12 cellular contexts compared by ENCODE assay signal in genomic region chr1:226778657-226779058, GRCh38. TPM values are rescaled to one million over a fixed set of nuclear protein-coding genes. Genes with fewer than 3 reads are reported as not detected.
A peak's percentile ranks its signal among the peaks of the same experiment; 100 is the strongest.
DNase-seq lines count a peak whose midpoint lies in the region; FAIRE-seq and TF ChIP-seq lines count a peak whose summit lies in the region.
"Had no signal": no experiment of that assay in that cellular context is flagged by ENCODE, and none has a peak within 500 bp of the region (broad histone marks: within the 10 kb centered on the region; RNA-seq: fewer than 3 reads in every experiment).

No MANE protein-coding gene starts in this region.

- dilution Hi-C loops in endothelial cell of umbilical vein (cut with MboI; ENCODE audit: extremely low pct_ligation_motif_present, low sequenced_read_pairs): no loop called here

- DNase-seq in MG63 (peak; percentile 96), endothelial cell of umbilical vein (ENCODE audit: low read depth, low spot score) (peak; percentile 96), nephron progenitor cell (no peak), NCI-H2081 treated with DMSO at 0.1 percent for 48 hours (lab: John Stamatoyannopoulos, UW) (no peak), NCI-H345 treated with DMSO at 0.1 percent for 48 hours (lab: John Stamatoyannopoulos, UW; ENCODE audit: unreplicated experiment) (no peak)
- no peak for DNase-seq in activated CD8-positive, alpha-beta memory T cell treated with anti-CD3 and anti-CD28 coated beads, Interleukin-2, amount 50 U/mL, for 4 hours
- DNase-seq: naive thymus-derived CD8-positive, alpha-beta T cell; OCI-M1 had no signal

- POLR2A ChIA-PET in endothelial cell of umbilical vein (lab: Charles Lee): interaction anchor here (0.6 kb wide), 1 partner anchor 39 kb away, joined by 4 read pairs; no protein-coding TSS in a partner anchor

- H3K79me2 ChIP-seq in ACC112 (ENCODE audit: control insufficient read depth, insufficient read depth, low read length, unreplicated experiment) (no peaks in the 10 kb centered on the region), endothelial cell of umbilical vein (ENCODE audit: control insufficient read depth, insufficient read depth, low read length) (no peaks in the 10 kb centered on the region)

- peaks cover 4% of the 10 kb centered on the region for H3K36me3 Mint-ChIP-seq in nephron progenitor cell (ENCODE audit: low read depth)
- H3K36me3 Mint-ChIP-seq: naive thymus-derived CD8-positive, alpha-beta T cell had no signal

- H3K9me3 Mint-ChIP-seq in nephron progenitor cell: peaks cover 12% of the 10 kb centered on the region

- TF ChIP-seq CTCF in endothelial cell of umbilical vein (IDR thresholded peaks at IDR 0.05; ENCODE audit: extremely low read depth in 1 of 2, insufficient read depth in 1 of 2, low read depth in 1 of 2, low read length in 2 of 2) (no peak), nephron progenitor cell (IDR thresholded peaks at IDR 0.05) (no peak)

- intact Hi-C loops in endothelial cell of umbilical vein (cut with micrococcal nuclease): loop anchor here (1.0 to 2.0 kb wide), 2 partner anchors 36 to 40 kb away; partner anchors contain the start of gene ITPKB

- no peaks in the 10 kb centered on the region for H3K36me3 ChIP-seq in ACC112 (ENCODE audit: insufficient read depth, low read length)
- H3K36me3 ChIP-seq in MG63: no peaks in the 10 kb centered on the region
- no peaks in the 10 kb centered on the region for H3K36me3 ChIP-seq in endothelial cell of umbilical vein (ENCODE audit: control insufficient read depth in 2 of 2, extremely low read depth in 1 of 2, insufficient read depth in 2 of 2, low read length in 2 of 2)
- no peaks in the 10 kb centered on the region for H3K36me3 ChIP-seq in muscle layer of colon (ENCODE audit: insufficient read depth, low read length)

- no peaks in the 10 kb centered on the region for H3K9me1 ChIP-seq in endothelial cell of umbilical vein (replicated peaks; ENCODE audit: control insufficient read depth, extremely low read depth, insufficient read depth, low read length)

- H3K9me3 ChIP-seq in MG63: no peaks in the 10 kb centered on the region
- H3K9me3 ChIP-seq in endothelial cell of umbilical vein (replicated peaks; ENCODE audit: control insufficient read depth, insufficient read depth, low read length): no peaks in the 10 kb centered on the region
- no peaks in the 10 kb centered on the region for H3K9me3 ChIP-seq in muscle layer of colon (ENCODE audit: low read length)
- H3K9me3 ChIP-seq: A549 had no signal

- no peaks in the 10 kb centered on the region for H4K20me1 ChIP-seq in endothelial cell of umbilical vein (replicated peaks; ENCODE audit: control insufficient read depth, extremely low read depth, insufficient read depth, low read length)

- no peak overlapping the region for H3K4me3 Mint-ChIP-seq in nephron progenitor cell

- no peaks in the 10 kb centered on the region for H3K27me3 ChIP-seq in ACC112 (ENCODE audit: insufficient read depth, low read length)
- no peaks in the 10 kb centered on the region for H3K27me3 ChIP-seq in MG63
- no peaks in the 10 kb centered on the region for H3K27me3 ChIP-seq in endothelial cell of umbilical vein (ENCODE audit: control insufficient read depth in 2 of 2, insufficient read depth in 2 of 2, low read length in 2 of 2)
- no peaks in the 10 kb centered on the region for H3K27me3 ChIP-seq in muscle layer of colon (ENCODE audit: control insufficient read depth in 1 of 2, insufficient read depth in 2 of 2, low read length in 2 of 2)

- H3K4me3 ChIP-seq in ACC112 (ENCODE audit: low read depth, low read length) (no peak overlapping the region), MG63 (no peak overlapping the region), endothelial cell of umbilical vein (replicated peaks in 1 of 3; ENCODE audit: insufficient read depth in 1 of 3, low read depth in 1 of 3, low read length in 3 of 3) (no peak overlapping the region), muscle layer of colon (ENCODE audit: low read depth in 1 of 2, low read length in 2 of 2) (peak overlapping the region in 1 of 2 donors; percentile 17)
- H3K4me3 ChIP-seq: A549 had no signal

- FAIRE-seq in endothelial cell of umbilical vein (lab: Jason Lieb, UNC): peak; percentile 91
- FAIRE-seq: A549, GM18507 had no signal

- H3K27me3 Mint-ChIP-seq in nephron progenitor cell (ENCODE audit: low read depth, poor library complexity): peaks cover 5% of the 10 kb centered on the region
- H3K27me3 Mint-ChIP-seq: naive thymus-derived CD8-positive, alpha-beta T cell had no signal

- H3K9ac ChIP-seq in endothelial cell of umbilical vein (replicated peaks; ENCODE audit: extremely low read depth, insufficient read depth, low read length): no peak overlapping the region
- no peak overlapping the region for H3K9ac ChIP-seq in muscle layer of colon (ENCODE audit: low read length)

- no peak overlapping the region for H3K4me2 ChIP-seq in endothelial cell of umbilical vein (ENCODE audit: insufficient read depth, low read length)
- H3K4me2 ChIP-seq: A549 had no signal

- no peak for TF ChIP-seq POLR2A in endothelial cell of umbilical vein (IDR thresholded peaks at IDR 0.05; ENCODE audit: low read depth, low read length)

- CTCF ChIA-PET in endothelial cell of umbilical vein (lab: Charles Lee): interaction anchor here (0.9 to 2.4 kb wide), 8 partner anchors 10 to 152 kb away, joined by 3 to 10 read pairs (median 4); no protein-coding TSS in a partner anchor

- H3K4me1 Mint-ChIP-seq in nephron progenitor cell: peaks cover 21% of the 10 kb centered on the region

- no TSS peak for BruUV-seq in endothelial cell of umbilical vein (replicated peaks; lab: Mats Ljungman, UMichigan)

- H2AFZ ChIP-seq in ACC112 (ENCODE audit: low read length, unreplicated experiment): no peak overlapping the region
- H2AFZ ChIP-seq in endothelial cell of umbilical vein (ENCODE audit: low read depth, low read length): no peak overlapping the region

- H3K27ac Mint-ChIP-seq in nephron progenitor cell: no peak overlapping the region

- peaks cover 6% of the 10 kb centered on the region for H3K4me1 ChIP-seq in ACC112 (ENCODE audit: control insufficient read depth, insufficient read depth, low read length, unreplicated experiment)
- peaks cover 8% of the 10 kb centered on the region for H3K4me1 ChIP-seq in endothelial cell of umbilical vein (ENCODE audit: control insufficient read depth, extremely low read depth, insufficient read depth, low read length)
- H3K4me1 ChIP-seq in muscle layer of colon (ENCODE audit: insufficient read depth, low read length): peaks cover 30% of the 10 kb centered on the region
- H3K4me1 ChIP-seq: A549 had no signal

- H3K27ac ChIP-seq in ACC112 (ENCODE audit: low read depth, low read length) (peak overlapping the region; percentile 22; the same call in 1 of the 2 replicates), endothelial cell of umbilical vein (ENCODE audit: insufficient read depth, low read depth, low read length) (peak overlapping the region; percentile 0), muscle layer of colon (ENCODE audit: low read depth, low read length) (peak overlapping the region; percentile 79)
- H3K27ac ChIP-seq: A549 had no signal

TF ChIP-seq in endothelial cell of umbilical vein, 7 proteins besides CTCF, POLR2A, EP300 and RAD21:
- TF ChIP-seq JUN (IDR thresholded peaks at IDR 0.05; ENCODE audit: borderline replicate concordance, insufficient read depth, insufficient read length, low read depth) (peak; percentile 36), FOS (IDR thresholded peaks at IDR 0.05; ENCODE audit: borderline replicate concordance, insufficient read depth, low read length) (peak; percentile 26), MAX (IDR thresholded peaks at IDR 0.05; ENCODE audit: insufficient read depth, insufficient read length) (peak; percentile 70), POLR2AphosphoS5 (IDR thresholded peaks at IDR 0.05; ENCODE audit: insufficient read depth, low read depth, low read length) (no peak), MYC (IDR thresholded peaks at IDR 0.05; ENCODE audit: low read depth, low read length) (peak; percentile 9)

RNA-seq across cellular contexts. Expression of gene ITPKB, which starts 39.6 kb away (rescaled TPM):
- total RNA-seq in MG63 (2014; rRNA removed; shearing (Covaris generic); ENCODE audit: low replicate concordance): 14.7 and 19.0 TPM in 2 replicates
- total RNA-seq in endothelial cell of umbilical vein: 34.8 and 37.2 TPM in 2 replicates
- polyA plus RNA-seq in endothelial cell of umbilical vein: 7.2 and 7.7 TPM in 2 replicates
- 5.2 and 6.4 TPM in 2 replicates for polyA plus RNA-seq in endothelial cell of umbilical vein (2011; cell fraction: cytosol; rRNA removed)
- 16.7 and 18.5 TPM in 2 replicates for polyA plus RNA-seq in endothelial cell of umbilical vein (2011; cell fraction: nucleus; rRNA removed)
- 8.2 and 9.9 TPM in 2 replicates for polyA plus RNA-seq in endothelial cell of umbilical vein (2012)
- 18.9 and 21.7 TPM in 2 replicates for polyA minus RNA-seq in endothelial cell of umbilical vein
- polyA minus RNA-seq in endothelial cell of umbilical vein (2011; cell fraction: cytosol; rRNA and poly(A)+ RNA removed): 0.20 TPM
- 23.3 and 33.6 TPM in 2 replicates for polyA minus RNA-seq in endothelial cell of umbilical vein (2011; cell fraction: nucleus; rRNA and poly(A)+ RNA removed)

Comparison
In these comparisons a context has a peak if more than half of its experiments do, and no peak if none do; other contexts are left out.
1. H3K27ac ChIP-seq: peak in every context shown above with its lines; median percentile 79 in muscle layer of colon; 22 in ACC112; 0 in endothelial cell of umbilical vein.
2. DNase-seq: peak in MG63 (single experiment) and endothelial cell of umbilical vein (single experiment); none in activated CD8-positive, alpha-beta memory T cell treated with anti-CD3 and anti-CD28 coated beads, Interleukin-2, amount 50 U/mL, for 4 hours (single experiment), nephron progenitor cell (single experiment), NCI-H2081 treated with DMSO at 0.1 percent for 48 hours (single experiment) and NCI-H345 treated with DMSO at 0.1 percent for 48 hours (single experiment).